8 cellular contexts compared by ENCODE assay signal in genomic region chr6:75526502-75527127, GRCh38. TPM values are rescaled to one million over a fixed set of nuclear protein-coding genes. Genes with fewer than 3 reads are reported as not detected.
DNase-seq lines count a peak whose midpoint lies in the region; ATAC-seq and TF ChIP-seq lines count a peak whose summit lies in the region.

No MANE protein-coding gene starts in this region.

- no peak overlapping the region for H3K4me3 ChIP-seq in CD8-positive, alpha-beta T cell (ENCODE audit: low read depth, low read length)
- no peak overlapping the region for H3K4me3 ChIP-seq in NT2/D1 (ENCODE audit: insufficient read length, low read depth)
- H3K4me3 ChIP-seq in thyroid gland (replicated peaks in 1 of 3), result no peak overlapping the region

- peak in 6 of 7 experiments; percentile 12 to 47 (median 30) for DNase-seq in CD8-positive, alpha-beta T cell
- DNase-seq in HPDE6-E6E7 (ENCODE audit: extremely low spot score), result peak; percentile 20
- DNase-seq in NT2/D1 (ENCODE audit: low read depth, low spot score), result peak; percentile 36
- peak; percentile 51 for DNase-seq in activated CD8-positive, alpha-beta memory T cell treated with anti-CD3 and anti-CD28 coated beads, Interleukin-2, amount 50 U/mL, for 48 hours
- peak; percentile 61 to 77 for DNase-seq in erythroblast (lab: John Stamatoyannopoulos, UW)
- DNase-seq in natural killer cell, result no peak
- peak; percentile 61 to 63 for DNase-seq in thyroid gland

- no peak overlapping the region for H3K27ac ChIP-seq in CD8-positive, alpha-beta T cell (ENCODE audit: low read depth, low read length)
- no peak overlapping the region for H3K27ac ChIP-seq in thyroid gland

- H3K27ac Mint-ChIP-seq in CD8-positive, alpha-beta T cell, result no peak overlapping the region
- no peak overlapping the region for H3K27ac Mint-ChIP-seq in natural killer cell

- H3K36me3 ChIP-seq in CD8-positive, alpha-beta T cell (ENCODE audit: insufficient read depth, low read length), result no peaks in the 10 kb centered on the region
- H3K36me3 ChIP-seq in NT2/D1 (ENCODE audit: insufficient read depth, insufficient read length, low read length), result no peaks in the 10 kb centered on the region
- H3K36me3 ChIP-seq in thyroid gland, result no peaks in the 10 kb centered on the region

- H3K4me1 ChIP-seq in CD8-positive, alpha-beta T cell (ENCODE audit: insufficient read depth, low read length), result no peaks in the 10 kb centered on the region
- H3K4me1 ChIP-seq in NT2/D1 (ENCODE audit: insufficient read depth, insufficient read length) (no peaks in the 10 kb centered on the region), thyroid gland (no peaks in the 10 kb centered on the region)

- no peak overlapping the region for H3K9ac ChIP-seq in NT2/D1 (ENCODE audit: insufficient read length, low read depth)

- no peaks in the 10 kb centered on the region for H3K36me3 Mint-ChIP-seq in CD8-positive, alpha-beta T cell
- no peaks in the 10 kb centered on the region for H3K36me3 Mint-ChIP-seq in natural killer cell

- intact Hi-C loops in CD8-positive, alpha-beta T cell (cut with DNase I, micrococcal nuclease), result loop anchor here (1.0 to 10.0 kb wide), 7 partner anchors 229 to 1852 kb away; no protein-coding TSS in a partner anchor
- intact Hi-C loops in natural killer cell (cut with micrococcal nuclease), result loop anchor here (1.0 to 10.0 kb wide), 3 partner anchors 232 to 1782 kb away; no protein-coding TSS in a partner anchor
- intact Hi-C loops in thyroid gland (cut with DNase I), result loop anchor here (5.0 to 10.0 kb wide), 3 partner anchors 162 to 262 kb away; no protein-coding TSS in a partner anchor

- CTCF ChIA-PET in CD8-positive, alpha-beta T cell (lab: Charles Lee), result interaction anchor here (0.6 to 1.5 kb wide), 6 partner anchors 226 to 260 kb away, joined by 3 to 8 read pairs (median 4); no protein-coding TSS in a partner anchor

- TF ChIP-seq CTCF in CD8-positive, alpha-beta T cell (IDR thresholded peaks at IDR 0.05), result peak; percentile 66
- TF ChIP-seq CTCF in natural killer cell (IDR thresholded peaks at IDR 0.05) (peak; percentile 54), thyroid gland (IDR thresholded peaks at IDR 0.05) (peak in 5 of 6 experiments; percentile 54 to 87 (median 75))

- WGBS in thyroid gland, 2 donors, result 11 to 13% methylated on average over 4 of the region's 4 CpGs

- H3K27me3 ChIP-seq in CD8-positive, alpha-beta T cell (ENCODE audit: insufficient read depth, low read length), result peaks cover 3% of the 10 kb centered on the region
- H3K27me3 ChIP-seq in NT2/D1 (ENCODE audit: insufficient read depth, insufficient read length) (no peaks in the 10 kb centered on the region), thyroid gland (no peaks in the 10 kb centered on the region)

- peak; percentile 84 for ATAC-seq in CD8-positive, alpha-beta T cell
- ATAC-seq in GM19328 (IDR thresholded peaks at IDR 0.05; ENCODE audit: unreplicated experiment), result peak; percentile 88
- peak; percentile 70 to 84 (median 75) for ATAC-seq in natural killer cell

- no peaks in the 10 kb centered on the region for H3K9me3 ChIP-seq in CD8-positive, alpha-beta T cell (ENCODE audit: low read length)
- no peaks in the 10 kb centered on the region for H3K9me3 ChIP-seq in NT2/D1 (ENCODE audit: insufficient read depth, low read length)
- no peaks in the 10 kb centered on the region for H3K9me3 ChIP-seq in thyroid gland

- TF ChIP-seq POLR2A in erythroblast (IDR thresholded peaks at IDR 0.05; ENCODE audit: low read length) (no peak), thyroid gland (IDR thresholded peaks at IDR 0.05) (no peak)

- no peak overlapping the region for H3K4me3 Mint-ChIP-seq in CD8-positive, alpha-beta T cell
- H3K4me3 Mint-ChIP-seq in natural killer cell, result no peak overlapping the region

- H3K4me1 Mint-ChIP-seq in CD8-positive, alpha-beta T cell (ENCODE audit: low read depth), result no peaks in the 10 kb centered on the region
- no peaks in the 10 kb centered on the region for H3K4me1 Mint-ChIP-seq in natural killer cell

- H3K27me3 Mint-ChIP-seq in CD8-positive, alpha-beta T cell (ENCODE audit: low read depth), result peaks cover 36% of the 10 kb centered on the region
- peaks cover 14 to 21% of the 10 kb centered on the region in 2 donors for H3K27me3 Mint-ChIP-seq in natural killer cell (ENCODE audit: low read depth in 2 of 2)

- no peaks in the 10 kb centered on the region for H3K9me3 Mint-ChIP-seq in CD8-positive, alpha-beta T cell
- no peaks in the 10 kb centered on the region for H3K9me3 Mint-ChIP-seq in natural killer cell

- POLR2A ChIA-PET in CD8-positive, alpha-beta T cell (lab: Charles Lee), result no interaction called here

RNA-seq across cellular contexts. Expression of gene FILIP1, which starts 33.0 kb away (rescaled TPM):
- total RNA-seq in CD8-positive, alpha-beta T cell, result under 1 TPM in 1 of 2 experiments, not detected in 1; 0.06 TPM
- total RNA-seq in natural killer cell (not detected), thyroid gland (1 to 10 TPM; 2.2 to 9.3 (median 5.1) TPM)
